In genomic region chr3:121992601-121993560, GRCh38 we compare ENCODE assay signal across 9 cellular contexts. TPM values are rescaled to one million over a fixed set of nuclear protein-coding genes. Genes with fewer than 3 reads are reported as not detected.
A peak's percentile ranks its signal among the peaks of the same experiment; 100 is the strongest.
DNase-seq lines count a peak whose midpoint lies in the region; ATAC-seq and TF ChIP-seq lines count a peak whose summit lies in the region.
"Had no signal": no experiment of that assay in that cellular context is flagged by ENCODE, and none has a peak within 500 bp of the region (broad histone marks: within the 10 kb centered on the region; RNA-seq: fewer than 3 reads in every experiment).

No MANE protein-coding gene starts in this region.

- ATAC-seq in GM18858 (IDR thresholded peaks at IDR 0.05; ENCODE audit: unreplicated experiment) (peak; percentile 52), GM21825 (IDR thresholded peaks at IDR 0.05; ENCODE audit: unreplicated experiment) (peak; percentile 48), HG03457 (IDR thresholded peaks at IDR 0.05; ENCODE audit: unreplicated experiment) (peak; percentile 38), mucosa of descending colon (peak; percentile 14), GM21737 (IDR thresholded peaks at IDR 0.05; ENCODE audit: unreplicated experiment) (no peak)
- ATAC-seq: GM23338 had no signal

- no peaks in the 10 kb centered on the region for H3K4me1 ChIP-seq in mucosa of descending colon (ENCODE audit: low read depth)

- no peak overlapping the region for H3K27ac Mint-ChIP-seq in activated T-helper 1 cell treated with anti-CD3 and anti-CD28 coated beads, Interleukin-12 subunit alpha, Interleukin-12 subunit beta, Interleukin-2, Interleukin-4 antibody, amounts not matched to agents 30 ng/mL and 10 ng/mL and 1 ng/mL, durations not matched to agents 14 hours and 24 hours and 36 hours
- no peak overlapping the region for H3K27ac Mint-ChIP-seq in activated CD4-positive, alpha-beta memory T cell treated with anti-CD3 and anti-CD28 coated beads for 36 hours
- H3K27ac Mint-ChIP-seq: GM23338 had no signal

- no peak for TF ChIP-seq CTCF in mucosa of descending colon (IDR thresholded peaks at IDR 0.05)

- no peak overlapping the region for H3K4me3 Mint-ChIP-seq in activated T-helper 1 cell treated with anti-CD3 and anti-CD28 coated beads, Interleukin-12 subunit alpha, Interleukin-12 subunit beta, Interleukin-2, Interleukin-4 antibody, amounts not matched to agents 30 ng/mL and 10 ng/mL and 1 ng/mL, durations not matched to agents 14 hours and 24 hours and 36 hours
- no peak overlapping the region for H3K4me3 Mint-ChIP-seq in activated CD4-positive, alpha-beta memory T cell treated with anti-CD3 and anti-CD28 coated beads for 36 hours
- H3K4me3 Mint-ChIP-seq: GM23338 had no signal

- H3K36me3 ChIP-seq in mucosa of descending colon (ENCODE audit: low read depth) = no peaks in the 10 kb centered on the region

- intact Hi-C loops in mucosa of descending colon (cut with DNase I, micrococcal nuclease) = no loop called here
- intact Hi-C loops in activated T-helper 1 cell treated with anti-CD3 and anti-CD28 coated beads, Interleukin-12 subunit alpha, Interleukin-12 subunit beta, Interleukin-2, Interleukin-4 antibody, amounts not matched to agents 30 ng/mL and 10 ng/mL and 1 ng/mL, durations not matched to agents 14 hours and 24 hours and 36 hours (cut with micrococcal nuclease) = no loop called here
- intact Hi-C loops in activated CD4-positive, alpha-beta memory T cell treated with anti-CD3 and anti-CD28 coated beads for 36 hours (cut with micrococcal nuclease) = loop anchor here (10.0 kb wide), 1 partner anchor 448 kb away; the partner anchor contains the start of gene POLQ

- no peaks in the 10 kb centered on the region for H3K36me3 Mint-ChIP-seq in activated T-helper 1 cell treated with anti-CD3 and anti-CD28 coated beads, Interleukin-12 subunit alpha, Interleukin-12 subunit beta, Interleukin-2, Interleukin-4 antibody, amounts not matched to agents 30 ng/mL and 10 ng/mL and 1 ng/mL, durations not matched to agents 14 hours and 24 hours and 36 hours (ENCODE audit: low read depth)
- no peaks in the 10 kb centered on the region for H3K36me3 Mint-ChIP-seq in activated CD4-positive, alpha-beta memory T cell treated with anti-CD3 and anti-CD28 coated beads for 36 hours

- no peak overlapping the region for H3K4me3 ChIP-seq in mucosa of descending colon
- H3K4me3 ChIP-seq: GM23338 had no signal

- CTCF ChIA-PET in activated CD4-positive, alpha-beta memory T cell treated with anti-CD3 and anti-CD28 coated beads for 36 hours (lab: Charles Lee) = no interaction called here

- H3K9me3 Mint-ChIP-seq in activated T-helper 1 cell treated with anti-CD3 and anti-CD28 coated beads, Interleukin-12 subunit alpha, Interleukin-12 subunit beta, Interleukin-2, Interleukin-4 antibody, amounts not matched to agents 30 ng/mL and 10 ng/mL and 1 ng/mL, durations not matched to agents 14 hours and 24 hours and 36 hours = no peaks in the 10 kb centered on the region
- no peaks in the 10 kb centered on the region for H3K9me3 Mint-ChIP-seq in activated CD4-positive, alpha-beta memory T cell treated with anti-CD3 and anti-CD28 coated beads for 36 hours
- H3K9me3 Mint-ChIP-seq: GM23338 had no signal

- POLR2A ChIA-PET in activated CD4-positive, alpha-beta memory T cell treated with anti-CD3 and anti-CD28 coated beads for 36 hours (lab: Charles Lee) = no interaction called here

- no peaks in the 10 kb centered on the region for H3K27me3 Mint-ChIP-seq in activated T-helper 1 cell treated with anti-CD3 and anti-CD28 coated beads, Interleukin-12 subunit alpha, Interleukin-12 subunit beta, Interleukin-2, Interleukin-4 antibody, amounts not matched to agents 30 ng/mL and 10 ng/mL and 1 ng/mL, durations not matched to agents 14 hours and 24 hours and 36 hours (ENCODE audit: insufficient read depth)
- H3K27me3 Mint-ChIP-seq in activated CD4-positive, alpha-beta memory T cell treated with anti-CD3 and anti-CD28 coated beads for 36 hours = no peaks in the 10 kb centered on the region

- H3K9me3 ChIP-seq in mucosa of descending colon = no peaks in the 10 kb centered on the region

- DNase-seq in mucosa of descending colon (peak in 2 of 3 donors; percentile 9 to 55), NCI-H510A (lab: John Stamatoyannopoulos, UW) (no peak)
- DNase-seq in activated T-helper 1 cell treated with anti-CD3 and anti-CD28 coated beads, Interleukin-12 subunit alpha, Interleukin-12 subunit beta, Interleukin-2, Interleukin-4 antibody, amounts not matched to agents 30 ng/mL and 10 ng/mL and 1 ng/mL, durations not matched to agents 14 hours and 24 hours and 36 hours (ENCODE audit: low spot score) = no peak
- no peak for DNase-seq in activated CD4-positive, alpha-beta memory T cell treated with anti-CD3 and anti-CD28 coated beads for 36 hours

- H3K4me1 Mint-ChIP-seq in activated T-helper 1 cell treated with anti-CD3 and anti-CD28 coated beads, Interleukin-12 subunit alpha, Interleukin-12 subunit beta, Interleukin-2, Interleukin-4 antibody, amounts not matched to agents 30 ng/mL and 10 ng/mL and 1 ng/mL, durations not matched to agents 14 hours and 24 hours and 36 hours (ENCODE audit: low read depth) = peaks cover 50% of the 10 kb centered on the region
- H3K4me1 Mint-ChIP-seq in activated CD4-positive, alpha-beta memory T cell treated with anti-CD3 and anti-CD28 coated beads for 36 hours (ENCODE audit: low read depth) = peaks cover 23% of the 10 kb centered on the region

RNA-seq across cellular contexts. Expression of gene ILDR1, which starts 29.2 kb away (rescaled TPM):
- 10 to 100 TPM; 10.9 to 36.8 (median 17.2) TPM for total RNA-seq in mucosa of descending colon
- total RNA-seq in activated T-helper 1 cell treated with anti-CD3 and anti-CD28 coated beads, Interleukin-12 subunit alpha, Interleukin-12 subunit beta, Interleukin-2, Interleukin-4 antibody, amounts not matched to agents 30 ng/mL and 10 ng/mL and 1 ng/mL, durations not matched to agents 14 hours and 24 hours and 36 hours = 0.34 and 0.76 TPM in 2 replicates
- under 1 TPM; 0.26 to 0.41 TPM for total RNA-seq in activated CD4-positive, alpha-beta memory T cell treated with anti-CD3 and anti-CD28 coated beads for 36 hours

Comparison
In these comparisons a context has a peak if more than half of its experiments do, and no peak if none do; other contexts are left out.
1. DNase-seq: peak in mucosa of descending colon (2 of 3); none in activated T-helper 1 cell treated with anti-CD3 and anti-CD28 coated beads, Interleukin-12 subunit alpha, Interleukin-12 subunit beta, Interleukin-2, Interleukin-4 antibody, amounts not matched to agents 30 ng/mL and 10 ng/mL and 1 ng/mL, durations not matched to agents 14 hours and 24 hours and 36 hours (single experiment), activated CD4-positive, alpha-beta memory T cell treated with anti-CD3 and anti-CD28 coated beads for 36 hours (single experiment) and NCI-H510A (single experiment).